In genomic region chr4:71487324-71487677, GRCh38 we compare ENCODE assay signal across 16 cellular contexts.
DNase-seq lines count a peak whose midpoint lies in the region; ATAC-seq, FAIRE-seq and TF ChIP-seq lines count a peak whose summit lies in the region.
"Had no signal": no experiment of that assay in that cellular context is flagged by ENCODE, and none has a peak within 500 bp of the region (broad histone marks: within the 10 kb centered on the region; RNA-seq: fewer than 3 reads in every experiment).

No MANE protein-coding gene starts in this region.

- H3K27me3 ChIP-seq in adrenal gland = no peaks in the 10 kb centered on the region
- H3K27me3 ChIP-seq in right cardiac atrium (ENCODE audit: control insufficient read depth, insufficient read depth) = no peaks in the 10 kb centered on the region
- H3K27me3 ChIP-seq in pancreas = no peaks in the 10 kb centered on the region
- H3K27me3 ChIP-seq: SJSA1, vagina had no signal

- no peak for TF ChIP-seq CTCF in adrenal gland (IDR thresholded peaks at IDR 0.05)
- TF ChIP-seq CTCF in pancreas (IDR thresholded peaks at IDR 0.05) = no peak

- peak overlapping the region in 1 of 4 donors; percentile 11 for H3K4me3 ChIP-seq in adrenal gland
- peak overlapping the region; percentile 36 for H3K4me3 ChIP-seq in right cardiac atrium (ENCODE audit: low read length)
- H3K4me3 ChIP-seq in pancreas = peak overlapping the region in 1 of 4 donors; percentile 8
- H3K4me3 ChIP-seq: K562, SJSA1, vagina had no signal

- H3K36me3 ChIP-seq in adrenal gland (replicated peaks in 1 of 2) (no peaks in the 10 kb centered on the region), pancreas (no peaks in the 10 kb centered on the region)
- H3K36me3 ChIP-seq: SJSA1, vagina had no signal

- in situ Hi-C loops in KBM-7 (cut with MboI; ENCODE audit: low pct_unique_long_range_greater_than_20kb, low sequenced_read_pairs) = no loop called here

- TF ChIP-seq POLR2A in adrenal gland (IDR thresholded peaks at IDR 0.05) = peak in 1 of 2 donors; percentile 25

- FAIRE-seq in pancreas (lab: Jason Lieb, UNC) = no peak
- FAIRE-seq: K562 had no signal

- intact Hi-C loops in adrenal gland (cut with DNase I) (no loop called here), right cardiac atrium (cut with DNase I) (no loop called here), pancreas (cut with DNase I) (no loop called here)

- ATAC-seq in right cardiac atrium (peak; percentile 69 to 88), pancreas (peak; percentile 72 to 86 (median 82)), GM18868 (IDR thresholded peaks at IDR 0.05; ENCODE audit: unreplicated experiment) (no peak)
- ATAC-seq: activated T-cell treated with anti-CD3 and anti-CD28 coated beads, Interleukin-2, amount 50 U/mL, for 4 hours; K562 had no signal

- DNase-seq in EH (ENCODE audit: low read depth) (peak; percentile 9), adrenal gland (peak in 5 of 7 donors; percentile 14 to 50 (median 14)), right cardiac atrium (no peak), pancreas (peak in 1 of 6 donors; percentile 16), KBM-7 (no peak), SK-N-DZ (ENCODE audit: low spot score) (no peak), AG08396 (ENCODE audit: low spot score) (no peak)
- DNase-seq: activated CD4-positive, CD25-positive, alpha-beta regulatory T cell treated with anti-CD3 and anti-CD28 coated beads, Interleukin-2, amount 50 U/mL, for 72 hours; activated T-cell treated with anti-CD3 and anti-CD28 coated beads, Interleukin-2, amount 50 U/mL, for 4 hours; DMS79 treated with DMSO at 0.1 percent for 48 hours; NCI-H187 treated with DMSO at 0.1 percent for 48 hours had no signal

- peaks cover 7 to 9% of the 10 kb centered on the region in 2 donors for H3K4me1 ChIP-seq in adrenal gland (replicated peaks in 1 of 2)
- peaks cover 2% of the 10 kb centered on the region for H3K4me1 ChIP-seq in right cardiac atrium (ENCODE audit: control insufficient read depth, insufficient read depth, low read length)
- H3K4me1 ChIP-seq in pancreas = peaks cover 8 to 17% (median 10%) of the 10 kb centered on the region in 3 donors
- H3K4me1 ChIP-seq: SJSA1, vagina had no signal

- H3K9me3 ChIP-seq in adrenal gland (replicated peaks in 1 of 3) (no peaks in the 10 kb centered on the region), right cardiac atrium (ENCODE audit: control insufficient read depth, low read length) (no peaks in the 10 kb centered on the region), pancreas (no peaks in the 10 kb centered on the region)
- H3K9me3 ChIP-seq: SJSA1, vagina had no signal

- WGBS in adrenal gland, 4 donors = 6 to 32% (median 20%) methylated on average over 2 of the region's 2 CpGs
- 18% methylated on average over 2 of the region's 2 CpGs for WGBS in right cardiac atrium
- WGBS in pancreas, 2 donors = 10 to 12% methylated on average over 2 of the region's 2 CpGs

- H3K27ac ChIP-seq in adrenal gland (peak overlapping the region in 1 of 5 donors; percentile 19), right cardiac atrium (ENCODE audit: low read length) (no peak overlapping the region), pancreas (no peak overlapping the region)
- H3K27ac ChIP-seq: epithelial cell of prostate, SJSA1, vagina had no signal

Comparison
In these comparisons a context has a peak if more than half of its experiments do, and no peak if none do; other contexts are left out.
1. DNase-seq: peak in EH (single experiment) and adrenal gland (5 of 7); none in right cardiac atrium (0 of 3), KBM-7 (single experiment), SK-N-DZ (single experiment) and AG08396 (single experiment).